ENCODE assay signal across 22 cellular contexts in the genomic region with DNA sequence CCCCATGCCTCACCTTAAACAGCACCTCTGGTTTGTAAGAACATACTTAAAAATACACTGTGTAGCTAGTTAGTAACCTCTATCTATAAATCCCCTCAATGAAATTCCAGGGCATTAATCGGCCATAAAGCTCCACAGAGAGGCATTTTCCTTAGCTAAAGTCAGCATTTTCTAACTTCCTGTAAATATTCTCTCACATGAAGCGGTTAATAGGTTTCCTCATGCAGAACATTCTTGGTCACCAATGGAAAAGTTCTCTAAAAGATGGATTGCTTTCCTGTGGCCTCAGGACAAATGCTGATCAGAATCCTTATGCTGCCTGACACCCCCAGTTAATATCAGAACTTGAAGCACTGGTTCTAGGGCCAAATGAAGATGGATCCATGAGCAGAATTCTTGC.
"Had no signal": no experiment of that assay in that cellular context is flagged by ENCODE, and none has a peak within 500 bp of the region (broad histone marks: within the 10 kb centered on the region; RNA-seq: fewer than 3 reads in every experiment).

No MANE protein-coding gene starts in this region.

- H3K27ac ChIP-seq: epithelial cell of prostate, esophagus muscularis mucosa, ovary, psoas muscle, right atrium auricular region, sigmoid colon, stomach, thyroid gland had no signal

- H3K9me3 ChIP-seq: esophagus muscularis mucosa, ovary, psoas muscle, right atrium auricular region, sigmoid colon, stomach, thyroid gland had no signal

- DNase-seq: central memory CD4-positive, alpha-beta T cell; effector CD8-positive, alpha-beta T cell; endodermal cell; foreskin melanocyte; hypothalamus; immature natural killer cell; mesendoderm; midbrain; naive thymus-derived CD8-positive, alpha-beta T cell; occipital lobe; ovary; posterior cingulate gyrus; psoas muscle; sigmoid colon; stimulated activated CD4-positive, alpha-beta T cell treated with anti-CD3 and anti-CD28 coated beads, Interleukin-2, amount 100 ng/mL, for 24 hours; stimulated activated CD4-positive, alpha-beta T cell treated with anti-CD3 and anti-CD28 coated beads, Interleukin-4, amount 100 ng/mL, for 24 hours; stimulated activated naive CD4-positive, alpha-beta T cell treated with Interleukin-2 at 50 U/mL for 16 hours; stomach; thyroid gland had no signal

- H3K27me3 ChIP-seq: esophagus muscularis mucosa, ovary, right atrium auricular region, sigmoid colon, stomach, thyroid gland had no signal

- H3K4me1 ChIP-seq: esophagus muscularis mucosa, psoas muscle, right atrium auricular region, sigmoid colon, stomach, thyroid gland had no signal

- H3K36me3 ChIP-seq: esophagus muscularis mucosa, ovary, right atrium auricular region, sigmoid colon, stomach, thyroid gland had no signal

- H3K4me3 ChIP-seq: esophagus muscularis mucosa, ovary, psoas muscle, right atrium auricular region, sigmoid colon, stomach, thyroid gland had no signal
